ENCODE assay signal across 8 cellular contexts in the genomic region with DNA sequence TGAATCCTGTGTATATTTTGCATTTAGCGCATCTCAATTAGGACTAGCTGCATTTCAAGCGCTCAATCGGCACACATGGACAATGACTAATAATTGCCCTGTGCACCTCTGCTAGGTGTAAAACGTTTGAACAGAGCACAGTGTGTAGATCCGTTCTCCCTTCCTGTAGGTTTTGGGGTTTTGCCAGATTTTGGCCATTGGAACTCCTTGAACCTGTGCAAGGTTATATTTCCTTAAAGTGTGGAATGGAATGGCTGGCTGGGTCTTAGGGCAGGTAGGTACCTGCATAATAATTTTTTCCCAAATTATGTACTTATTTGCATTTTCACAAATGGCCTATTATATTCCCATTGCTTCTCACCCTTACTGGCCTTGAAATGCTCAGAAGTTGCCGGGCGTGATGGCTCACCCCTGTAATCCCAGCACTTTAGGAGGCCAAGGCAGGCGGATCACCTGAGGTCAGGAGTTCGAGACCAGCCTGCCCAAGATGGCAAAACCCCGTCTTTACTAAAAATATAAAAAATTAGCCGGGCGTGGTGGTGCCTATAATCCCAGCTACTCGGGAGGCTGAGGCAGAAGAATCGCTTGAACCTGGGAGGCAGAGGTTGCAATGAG. TPM values are rescaled to one million over a fixed set of nuclear protein-coding genes. Genes with fewer than 3 reads are reported as not detected.
A peak's percentile ranks its signal among the peaks of the same experiment; 100 is the strongest.
DNase-seq lines count a peak whose midpoint lies in the region; ATAC-seq and TF ChIP-seq lines count a peak whose summit lies in the region.

No MANE protein-coding gene starts in this region.

- WGBS in mesendoderm (ENCODE audit: extremely low coverage, insufficient coverage, low lambda C conversion rate): no CpG with 5 or more reads among the region's 14 CpGs

- intact Hi-C loops in ascending aorta (cut with DNase I): no loop called here

- peaks cover 0 to 2% (median 0%) of the 10 kb centered on the region in 5 donors for H3K9me3 Mint-ChIP-seq in CD8-positive, alpha-beta memory T cell

- H3K9me3 ChIP-seq in CD8-positive, alpha-beta memory T cell (ENCODE audit: low read length): no peaks in the 10 kb centered on the region
- no peaks in the 10 kb centered on the region for H3K9me3 ChIP-seq in ascending aorta

- no peak overlapping the region for H2AK5ac ChIP-seq in mesendoderm (ENCODE audit: low read length)

- no peak overlapping the region for H4K8ac ChIP-seq in mesendoderm (ENCODE audit: low read depth, low read length)

- ATAC-seq in HG03108 (IDR thresholded peaks at IDR 0.05; ENCODE audit: unreplicated experiment): peak; percentile 17
- no peak for ATAC-seq in GM18511 (IDR thresholded peaks at IDR 0.05; ENCODE audit: unreplicated experiment)
- ATAC-seq in HG03469 (IDR thresholded peaks at IDR 0.05; ENCODE audit: unreplicated experiment): no peak
- no peak for ATAC-seq in GM21360 (IDR thresholded peaks at IDR 0.05; ENCODE audit: unreplicated experiment)
- no peak for ATAC-seq in GM18907 (IDR thresholded peaks at IDR 0.05; ENCODE audit: unreplicated experiment)

- H3K4me2 ChIP-seq in mesendoderm (ENCODE audit: low read length): no peak overlapping the region

- no peak overlapping the region for H2BK15ac ChIP-seq in mesendoderm (replicated peaks; ENCODE audit: low read depth)

- peak overlapping the region; percentile 45 for H3K4me3 ChIP-seq in CD8-positive, alpha-beta memory T cell (ENCODE audit: low read length)
- H3K4me3 ChIP-seq in ascending aorta (peak overlapping the region; percentile 58 to 73), mesendoderm (ENCODE audit: low read length) (no peak overlapping the region)

- H3K36me3 Mint-ChIP-seq in CD8-positive, alpha-beta memory T cell: peaks cover 0 to 8% (median 0%) of the 10 kb centered on the region in 3 donors

- H3K27ac Mint-ChIP-seq in CD8-positive, alpha-beta memory T cell: peak overlapping the region; percentile 99 to 100 (median 99)

- peak overlapping the region; percentile 10 for H3K56ac ChIP-seq in mesendoderm (ENCODE audit: low read length)

- no peak overlapping the region for H3K9ac ChIP-seq in mesendoderm (ENCODE audit: low read length)

- H3K4me1 ChIP-seq in CD8-positive, alpha-beta memory T cell (ENCODE audit: insufficient read depth, low read length): peaks cover 12% of the 10 kb centered on the region
- peaks cover 0 to 9% of the 10 kb centered on the region in 2 donors for H3K4me1 ChIP-seq in ascending aorta
- no peaks in the 10 kb centered on the region for H3K4me1 ChIP-seq in mesendoderm (ENCODE audit: control insufficient read depth, low read depth, low read length)

- no peak for TF ChIP-seq CTCF in ascending aorta (IDR thresholded peaks at IDR 0.05)

- no peak overlapping the region for H3K4ac ChIP-seq in mesendoderm (ENCODE audit: low read depth, low read length)

- H3K79me1 ChIP-seq in mesendoderm (ENCODE audit: low read length): no peaks in the 10 kb centered on the region

- H3K27me3 ChIP-seq in CD8-positive, alpha-beta memory T cell (ENCODE audit: insufficient read depth, low read length, poor library complexity, severe bottlenecking): no peaks in the 10 kb centered on the region
- H3K27me3 ChIP-seq in ascending aorta (no peaks in the 10 kb centered on the region), mesendoderm (ENCODE audit: insufficient read depth, low read length, poor library complexity) (no peaks in the 10 kb centered on the region)

- peak in 1 of 5 donors; percentile 33 for DNase-seq in CD8-positive, alpha-beta memory T cell
- no peak for DNase-seq in ascending aorta (ENCODE audit: low spot score in 2 of 2)
- DNase-seq in mesendoderm: no peak

- POLR2A ChIA-PET in CD8-positive, alpha-beta memory T cell (lab: Charles Lee): interaction anchor here (0.6 to 1.8 kb wide), 7 partner anchors 19 to 1648 kb away, joined by 3 to 24 read pairs (median 7); a partner anchor contains a TSS

- H2BK120ac ChIP-seq in mesendoderm (ENCODE audit: low read depth, low read length): no peak overlapping the region

- H4K5ac ChIP-seq in mesendoderm (ENCODE audit: low read length): no peak overlapping the region

- H3K79me2 ChIP-seq in mesendoderm (ENCODE audit: control insufficient read depth, insufficient read depth, low read length): no peaks in the 10 kb centered on the region

- H3K4me3 Mint-ChIP-seq in CD8-positive, alpha-beta memory T cell: peak overlapping the region; percentile 95 to 99 (median 98)

- H3K36me3 ChIP-seq in CD8-positive, alpha-beta memory T cell (ENCODE audit: insufficient read depth, low read length): no peaks in the 10 kb centered on the region
- H3K36me3 ChIP-seq in ascending aorta (no peaks in the 10 kb centered on the region), mesendoderm (ENCODE audit: control insufficient read depth, insufficient read depth, low read length) (no peaks in the 10 kb centered on the region)

- CTCF ChIA-PET in CD8-positive, alpha-beta memory T cell (lab: Charles Lee): interaction anchor here (1.0 to 1.9 kb wide), 6 partner anchors 8 to 19 kb away, joined by 3 to 5 read pairs (median 4); a partner anchor contains a TSS

- H3K23ac ChIP-seq in mesendoderm (ENCODE audit: low read length): no peak overlapping the region

- H3K4me1 Mint-ChIP-seq in CD8-positive, alpha-beta memory T cell: peaks cover 19 to 32% (median 31%) of the 10 kb centered on the region in 3 donors

- no peak overlapping the region for H2BK5ac ChIP-seq in mesendoderm (ENCODE audit: low read length)

- H3K18ac ChIP-seq in mesendoderm (ENCODE audit: low read length): no peak overlapping the region

- H3K27me3 Mint-ChIP-seq in CD8-positive, alpha-beta memory T cell: peaks cover 0 to 5% of the 10 kb centered on the region in 2 donors

- H3K27ac ChIP-seq in CD8-positive, alpha-beta memory T cell (ENCODE audit: low read depth, low read length): peak overlapping the region; percentile 99
- peak overlapping the region; percentile 81 to 85 for H3K27ac ChIP-seq in ascending aorta
- peak overlapping the region; percentile 11 for H3K27ac ChIP-seq in mesendoderm (ENCODE audit: low read depth, low read length)

RNA-seq across cellular contexts. Expression of a gene that starts 0.8 kb away (rescaled TPM):
- total RNA-seq in CD8-positive, alpha-beta memory T cell: not detected
- polyA plus RNA-seq in CD8-positive, alpha-beta memory T cell: not detected
- not detected for total RNA-seq in ascending aorta
- not detected for polyA plus RNA-seq in mesendoderm (2013, experiment 1 of 2)
- not detected for polyA plus RNA-seq in mesendoderm (2013, experiment 2 of 2)

RNA-seq across cellular contexts. Expression of a gene that starts 9.4 kb away (rescaled TPM):
- not detected for total RNA-seq in CD8-positive, alpha-beta memory T cell
- polyA plus RNA-seq in CD8-positive, alpha-beta memory T cell: not detected
- not detected for total RNA-seq in ascending aorta
- polyA plus RNA-seq in mesendoderm (2013, experiment 1 of 2): not detected
- not detected for polyA plus RNA-seq in mesendoderm (2013, experiment 2 of 2)

RNA-seq across cellular contexts. Expression of a gene that starts 18.6 kb away (rescaled TPM):
- total RNA-seq in CD8-positive, alpha-beta memory T cell: 10 to 100 TPM; 14.1 to 14.7 TPM
- 30.9 TPM for polyA plus RNA-seq in CD8-positive, alpha-beta memory T cell
- 2.9 TPM for total RNA-seq in ascending aorta
- 3.0 TPM for polyA plus RNA-seq in mesendoderm (2013, experiment 1 of 2)
- 3.0 TPM for polyA plus RNA-seq in mesendoderm (2013, experiment 2 of 2)

Comparison
In these comparisons a context has a peak if more than half of its experiments do, and no peak if none do; other contexts are left out.
1. H3K27ac ChIP-seq: peak in every context shown above with its lines; median percentile 99 in CD8-positive, alpha-beta memory T cell; 83 in ascending aorta; 11 in mesendoderm.